In genomic region chr17:49383048-49383447, GRCh38 we compare ENCODE assay signal across 20 cellular contexts. TPM values are rescaled to one million over a fixed set of nuclear protein-coding genes. Genes with fewer than 3 reads are reported as not detected.
DNase-seq lines count a peak whose midpoint lies in the region; ATAC-seq and TF ChIP-seq lines count a peak whose summit lies in the region.
"Had no signal": no experiment of that assay in that cellular context is flagged by ENCODE, and none has a peak within 500 bp of the region (broad histone marks: within the 10 kb centered on the region; RNA-seq: fewer than 3 reads in every experiment).

No MANE protein-coding gene starts in this region.

- H3F3A ChIP-seq in PC-3 (ENCODE audit: low read length, unreplicated experiment), result no peaks in the 10 kb centered on the region

- no peaks in the 10 kb centered on the region for H3K79me2 ChIP-seq in PC-3 (ENCODE audit: low read length)

- intact Hi-C loops in breast epithelium (cut with DNase I; ENCODE audit: low total_unique reads) (no loop called here), MCF 10A (cut with micrococcal nuclease) (no loop called here), sigmoid colon (cut with DNase I) (no loop called here), PC-3 (cut with micrococcal nuclease) (no loop called here)

- H3K36me3 Mint-ChIP-seq in MCF 10A (ENCODE audit: insufficient read depth, unreplicated experiment) (no peaks in the 10 kb centered on the region), endothelial cell (ENCODE audit: low read depth, unreplicated experiment) (peaks cover 3% of the 10 kb centered on the region)

- H2AFZ ChIP-seq in PC-3 (ENCODE audit: low read length), result no peak overlapping the region

- no peaks in the 10 kb centered on the region for H4K20me1 ChIP-seq in PC-3 (ENCODE audit: low read length)
- H4K20me1 ChIP-seq: BLaER1 had no signal

- no peaks in the 10 kb centered on the region for H3K27me3 ChIP-seq in breast epithelium
- no peaks in the 10 kb centered on the region for H3K27me3 ChIP-seq in muscle layer of colon (ENCODE audit: control insufficient read depth in 1 of 2, insufficient read depth in 2 of 2, low read length in 2 of 2)
- no peaks in the 10 kb centered on the region for H3K27me3 ChIP-seq in sigmoid colon
- no peaks in the 10 kb centered on the region for H3K27me3 ChIP-seq in PC-3 (ENCODE audit: low read length)
- H3K27me3 ChIP-seq: BLaER1 had no signal

- H3K4me1 ChIP-seq in breast epithelium, result peaks cover 0 to 21% of the 10 kb centered on the region in 2 donors
- H3K4me1 ChIP-seq in muscle layer of colon (ENCODE audit: insufficient read depth, low read length), result peaks cover 40% of the 10 kb centered on the region
- peaks cover 0 to 51% (median 43%) of the 10 kb centered on the region in 4 donors for H3K4me1 ChIP-seq in sigmoid colon
- H3K4me1 ChIP-seq in PC-3 (ENCODE audit: insufficient read depth, low read length), result no peaks in the 10 kb centered on the region
- H3K4me1 ChIP-seq: A549 had no signal

- CTCF ChIA-PET in MCF 10A (lab: Yijun Ruan, JAX) (interaction anchor here (0.8 to 2.0 kb wide), 3 partner anchors 14 to 67 kb away, joined by 3 to 6 read pairs (median 3); no protein-coding TSS in a partner anchor), PC-3 (lab: Charles Lee) (no interaction called here)

- no peaks in the 10 kb centered on the region for H3K27me3 Mint-ChIP-seq in MCF 10A (ENCODE audit: insufficient read depth, unreplicated experiment)
- H3K27me3 Mint-ChIP-seq in endothelial cell (ENCODE audit: unreplicated experiment), result peaks cover 5% of the 10 kb centered on the region
- H3K27me3 Mint-ChIP-seq: CD4-positive, alpha-beta memory T cell had no signal

- POLR2A ChIA-PET in MCF 10A (lab: Yijun Ruan, JAX), result no interaction called here
- POLR2A ChIA-PET in PC-3 (lab: Charles Lee; ENCODE audit: unreplicated experiment), result no interaction called here

- H3K27ac Mint-ChIP-seq in MCF 10A (ENCODE audit: low read depth, unreplicated experiment) (no peak overlapping the region), endothelial cell (ENCODE audit: unreplicated experiment) (no peak overlapping the region)
- H3K27ac Mint-ChIP-seq: CD14-positive monocyte, HFFc6 had no signal

- H3K4me3 ChIP-seq in breast epithelium, result no peak overlapping the region
- no peak overlapping the region for H3K4me3 ChIP-seq in muscle layer of colon (ENCODE audit: low read depth in 1 of 2, low read length in 2 of 2)
- H3K4me3 ChIP-seq in sigmoid colon, result no peak overlapping the region
- H3K4me3 ChIP-seq in PC-3 (ENCODE audit: low read length), result no peak overlapping the region
- H3K4me3 ChIP-seq: A549, BLaER1 had no signal

- DNase-seq in breast epithelium (ENCODE audit: low spot score in 2 of 2) (no peak), MCF 10A (ENCODE audit: unreplicated experiment) (no peak), sigmoid colon (no peak), PC-3 (no peak), endothelial cell (ENCODE audit: low spot score) (no peak)
- DNase-seq: CD4-positive, alpha-beta memory T cell; DMS153; DMS79; GF-D8; GOT3; H7; HFFc6 had no signal

- H3K9ac ChIP-seq in muscle layer of colon (ENCODE audit: low read length), result no peak overlapping the region
- H3K9ac ChIP-seq in PC-3 (ENCODE audit: low read length), result no peak overlapping the region
- H3K9ac ChIP-seq: BLaER1 had no signal

- no peak for TF ChIP-seq CTCF in breast epithelium (IDR thresholded peaks at IDR 0.05)
- TF ChIP-seq CTCF in MCF 10A (IDR thresholded peaks at IDR 0.05; ENCODE audit: unreplicated experiment), result no peak
- TF ChIP-seq CTCF in sigmoid colon (IDR thresholded peaks at IDR 0.05), result no peak
- TF ChIP-seq CTCF in PC-3 (conservative IDR thresholded peaks at IDR 0.05; ENCODE audit: low read depth, low read length), result no peak
- TF ChIP-seq CTCF in endothelial cell (IDR thresholded peaks at IDR 0.05; ENCODE audit: unreplicated experiment), result no peak

- no peak for TF ChIP-seq EP300 in sigmoid colon (IDR thresholded peaks at IDR 0.05)

- H3K36me3 ChIP-seq in breast epithelium (no peaks in the 10 kb centered on the region), muscle layer of colon (ENCODE audit: insufficient read depth, low read length) (no peaks in the 10 kb centered on the region), sigmoid colon (no peaks in the 10 kb centered on the region), PC-3 (ENCODE audit: low read depth, low read length) (no peaks in the 10 kb centered on the region)
- H3K36me3 ChIP-seq: BLaER1 had no signal

- TF ChIP-seq POLR2A in breast epithelium (IDR thresholded peaks at IDR 0.05) (no peak), sigmoid colon (IDR thresholded peaks at IDR 0.05) (no peak), GM18505 (IDR thresholded peaks at IDR 0.05; ENCODE audit: borderline replicate concordance, extremely low read depth, insufficient read depth, insufficient read length) (no peak)

- H3K4me3 Mint-ChIP-seq in MCF 10A (ENCODE audit: unreplicated experiment) (no peak overlapping the region), endothelial cell (ENCODE audit: unreplicated experiment) (no peak overlapping the region)
- H3K4me3 Mint-ChIP-seq: CD14-positive monocyte; CD4-positive, alpha-beta memory T cell; HFFc6 had no signal

- no TSS peak for BruUV-seq in MCF 10A (replicated peaks; lab: Mats Ljungman, UMichigan)
- no TSS peak for BruUV-seq in PC-3 (replicated peaks; lab: Mats Ljungman, UMichigan)

- WGBS in sigmoid colon, 2 donors, result 76 to 84% methylated on average over 10 of the region's 10 CpGs

- H3K4me2 ChIP-seq in PC-3 (ENCODE audit: low read length), result no peak overlapping the region
- H3K4me2 ChIP-seq: A549, BLaER1 had no signal

- H3K27ac ChIP-seq in breast epithelium (peak overlapping the region; percentile 26 to 46), muscle layer of colon (ENCODE audit: low read depth, low read length) (peak overlapping the region; percentile 70), sigmoid colon (peak overlapping the region in 3 of 4 donors; percentile 84 to 88 (median 85)), PC-3 (ENCODE audit: low read length) (no peak overlapping the region)
- H3K27ac ChIP-seq: 22Rv1, A549, BLaER1 had no signal

- H3K4me1 Mint-ChIP-seq in MCF 10A (ENCODE audit: insufficient read depth, unreplicated experiment) (no peaks in the 10 kb centered on the region), endothelial cell (ENCODE audit: unreplicated experiment) (peaks cover 8% of the 10 kb centered on the region)

- ATAC-seq in PC-3, result no peak
- ATAC-seq in GM18505 (IDR thresholded peaks at IDR 0.05; ENCODE audit: unreplicated experiment), result no peak
- ATAC-seq: HCT116, HepG2 had no signal

- no peaks in the 10 kb centered on the region for H3K9me2 ChIP-seq in PC-3 (replicated peaks; ENCODE audit: low read length)

- H3K9me3 ChIP-seq in breast epithelium (no peaks in the 10 kb centered on the region), muscle layer of colon (ENCODE audit: low read length) (no peaks in the 10 kb centered on the region), sigmoid colon (no peaks in the 10 kb centered on the region), PC-3 (ENCODE audit: low read length) (no peaks in the 10 kb centered on the region)

- no peaks in the 10 kb centered on the region for H3K9me3 Mint-ChIP-seq in MCF 10A (ENCODE audit: unreplicated experiment)
- no peaks in the 10 kb centered on the region for H3K9me3 Mint-ChIP-seq in endothelial cell (ENCODE audit: unreplicated experiment)

RNA-seq across cellular contexts. Expression of gene ZNF652, which starts 21.0 kb away (rescaled TPM):
- 100 to 1,000 TPM in 1 of 3 donors, 10 to 100 TPM in 2; 34.2 to 157 (median 72.4) TPM for total RNA-seq in breast epithelium
- total RNA-seq in MCF 10A (2022), result 18.8 and 19.6 TPM in 2 replicates
- 100 to 1,000 TPM in 3 of 4 donors, 10 to 100 TPM in 1; 83.1 to 134 (median 114) TPM for total RNA-seq in sigmoid colon
- 10 to 100 TPM; 12.9 to 20.2 (median 14.4) TPM for polyA plus RNA-seq in sigmoid colon
- total RNA-seq in PC-3 (2014; rRNA removed), result 18.2 and 18.5 TPM in 2 replicates
- 36.0 TPM for total RNA-seq in endothelial cell (ENCODE audit: unreplicated experiment)

RNA-seq across cellular contexts. Expression of gene PHB1, which starts 31.6 kb away (rescaled TPM):
- total RNA-seq in breast epithelium (100 to 1,000 TPM; 100 to 110 (median 108) TPM), MCF 10A (2022) (122 and 134 TPM in 2 replicates), sigmoid colon (100 to 1,000 TPM in 1 of 4 donors, 10 to 100 TPM in 3; 70.9 to 105 (median 94.4) TPM), PC-3 (2014; rRNA removed) (585 and 641 TPM in 2 replicates), endothelial cell (ENCODE audit: unreplicated experiment) (181 TPM)
- polyA plus RNA-seq in sigmoid colon, result 100 to 1,000 TPM; 148 to 279 (median 225) TPM
